ENCODE assay signal across 8 cellular contexts in genomic region chr5:95081500-95082355, GRCh38.
DNase-seq lines count a peak whose midpoint lies in the region; ATAC-seq and TF ChIP-seq lines count a peak whose summit lies in the region.

No MANE protein-coding gene starts in this region.

- H3K27ac ChIP-seq in BLaER1 treated with 17β-estradiol and CSF1 and Interleukin-3, amounts not matched to agents 10 nM and 100 nM = peak overlapping the region; percentile 24 to 83 (median 74); a peak in 21 of 22 replicates

- ATAC-seq in GM18907 (IDR thresholded peaks at IDR 0.05; ENCODE audit: unreplicated experiment) (peak; percentile 90), HG03064 (IDR thresholded peaks at IDR 0.05; ENCODE audit: low read depth, unreplicated experiment) (peak; percentile 94)

- H3K27me3 ChIP-seq in BLaER1 treated with 17β-estradiol and CSF1 and Interleukin-3, amounts not matched to agents 10 nM and 100 nM = no peaks in the 10 kb centered on the region; a peak in 1 of 22 replicates
- no peaks in the 10 kb centered on the region for H3K27me3 ChIP-seq in kidney epithelial cell (ENCODE audit: control insufficient read depth, insufficient read depth, low read length)

- intact Hi-C loops in MCF 10A (cut with micrococcal nuclease) = loop anchor here (2.0 to 5.0 kb wide), 3 partner anchors 97 to 156 kb away; no protein-coding TSS in a partner anchor

- no peaks in the 10 kb centered on the region for H3K36me3 Mint-ChIP-seq in MCF 10A (ENCODE audit: insufficient read depth, unreplicated experiment)

- peaks cover 26% of the 10 kb centered on the region for H3K4me1 Mint-ChIP-seq in MCF 10A (ENCODE audit: insufficient read depth, unreplicated experiment)

- TF ChIP-seq CTCF in MCF 10A (IDR thresholded peaks at IDR 0.05; ENCODE audit: unreplicated experiment) (no peak), kidney epithelial cell (IDR thresholded peaks at IDR 0.05; ENCODE audit: insufficient read depth, low read length, poor library complexity, severe bottlenecking) (no peak)

- no peaks in the 10 kb centered on the region for H3K9me3 Mint-ChIP-seq in MCF 10A (ENCODE audit: unreplicated experiment)

- no TSS peak for BruUV-seq in MCF 10A (replicated peaks; lab: Mats Ljungman, UMichigan)

- CTCF ChIA-PET in MCF 10A (lab: Yijun Ruan, JAX) = interaction anchor here (0.6 to 1.5 kb wide), 5 partner anchors 61 to 638 kb away, joined by 3 to 7 read pairs (median 4); no protein-coding TSS in a partner anchor

- H3K9me3 ChIP-seq in BLaER1 treated with 17β-estradiol and CSF1 and Interleukin-3, amounts not matched to agents 10 nM and 100 nM (replicated peaks in 1 of 11) = peaks cover 0 to 10% (median 0%) of the 10 kb centered on the region in 11 experiments; a peak in 5 of 22 replicates

- H3K4me2 ChIP-seq in BLaER1 treated with 17β-estradiol and CSF1 and Interleukin-3, amounts not matched to agents 10 nM and 100 nM = peak overlapping the region; percentile 40 to 99 (median 67)

- POLR2A ChIA-PET in MCF 10A (lab: Yijun Ruan, JAX) = interaction anchor here (1.1 to 3.0 kb wide), 14 partner anchors 8 to 473 kb away, joined by 3 to 21 read pairs (median 4); partner anchors contain the start of genes ARSK and SKIC3

- H3K4me1 ChIP-seq in BLaER1 treated with 17β-estradiol and CSF1 and Interleukin-3, amounts not matched to agents 10 nM and 100 nM = peaks cover 11 to 67% (median 22%) of the 10 kb centered on the region in 10 experiments

- DNase-seq in OCI-M1 (lab: John Stamatoyannopoulos, UW) (peak; percentile 90), MCF 10A (ENCODE audit: unreplicated experiment) (peak; percentile 93), kidney epithelial cell (ENCODE audit: low read depth) (peak; percentile 79), stromal cell of bone marrow (ENCODE audit: low read depth) (peak; percentile 62), NCI-H2196 treated with DMSO at 0.1 percent for 48 hours (lab: John Stamatoyannopoulos, UW; ENCODE audit: unreplicated experiment) (no peak)

- H3K27ac Mint-ChIP-seq in MCF 10A (ENCODE audit: low read depth, unreplicated experiment) = peak overlapping the region; percentile 84

- H3K36me3 ChIP-seq in BLaER1 treated with 17β-estradiol and CSF1 and Interleukin-3, amounts not matched to agents 10 nM and 100 nM = peaks cover 0 to 8% (median 0%) of the 10 kb centered on the region in 11 experiments; a peak in 2 of 22 replicates
- no peaks in the 10 kb centered on the region for H3K36me3 ChIP-seq in kidney epithelial cell (ENCODE audit: control insufficient read depth, insufficient read depth, low read length)

- H3K4me3 Mint-ChIP-seq in MCF 10A (ENCODE audit: unreplicated experiment) = peak overlapping the region; percentile 76

- H3K4me3 ChIP-seq in BLaER1 treated with 17β-estradiol and CSF1 and Interleukin-3, amounts not matched to agents 10 nM and 100 nM = peak overlapping the region; percentile 4 to 72 (median 68); a peak in 18 of 20 replicates
- H3K4me3 ChIP-seq in kidney epithelial cell (ENCODE audit: low read depth, low read length) = peak overlapping the region; percentile 66

- H3K9ac ChIP-seq in BLaER1 treated with 17β-estradiol and CSF1 and Interleukin-3, amounts not matched to agents 10 nM and 100 nM = peak overlapping the region; percentile 25 to 83 (median 70); a peak in 19 of 22 replicates

- peaks cover 0 to 38% (median 0%) of the 10 kb centered on the region in 11 experiments; a peak in 4 of 22 replicates for H4K20me1 ChIP-seq in BLaER1 treated with 17β-estradiol and CSF1 and Interleukin-3, amounts not matched to agents 10 nM and 100 nM

- no peaks in the 10 kb centered on the region for H3K27me3 Mint-ChIP-seq in MCF 10A (ENCODE audit: insufficient read depth, unreplicated experiment)
